In genomic region chr2:174485045-174485444, GRCh38 we compare ENCODE assay signal across 7 cellular contexts. TPM values are rescaled to one million over a fixed set of nuclear protein-coding genes. Genes with fewer than 3 reads are reported as not detected.
A peak's percentile ranks its signal among the peaks of the same experiment; 100 is the strongest.
DNase-seq lines count a peak whose midpoint lies in the region; ATAC-seq and TF ChIP-seq lines count a peak whose summit lies in the region.
"Not testable (repeated sequence)": the region's sequence is repeated elsewhere in the genome, so short reads cannot be mapped to it uniquely, and the experiment has no call there.

No MANE protein-coding gene starts in this region.

- H3K27ac Mint-ChIP-seq in HFFc6; activated CD4-positive, alpha-beta T cell treated with anti-CD3 and anti-CD28 coated beads, Interleukin-2, amount 10 ng/mL, durations not matched to agents 24 days and 14 days; activated T-helper 2 cell treated with anti-CD3 and anti-CD28 coated beads, Interferon-gamma antibody, Interleukin-2, Interleukin-4, amounts not matched to agents 10 μg/mL and 5 μg/mL and 100 μg/mL, durations not matched to agents 14 hours and 24 hours and 36 hours: not testable (repeated sequence)
- peak overlapping the region in 1 of 2 donors; percentile 77 for H3K27ac Mint-ChIP-seq in natural killer cell treated with Interleukin-12 subunit alpha and Interleukin-12 subunit beta and Interleukin-15 and Interleukin-18, amount 100 ng/mL, for 72 hours
- H3K27ac Mint-ChIP-seq in stimulated activated naive CD8-positive, alpha-beta T cell treated with anti-CD3 and anti-CD28 coated beads, Interleukin-15, Interleukin-2, amounts not matched to agents 100 ng/mL and 50 ng/mL, for 24 hours, result peak overlapping the region; percentile 34

- H3K4me1 Mint-ChIP-seq in HFFc6 (ENCODE audit: low read depth), result peaks cover 18% of the 10 kb centered on the region
- peaks cover 36% of the 10 kb centered on the region for H3K4me1 Mint-ChIP-seq in activated CD4-positive, alpha-beta T cell treated with anti-CD3 and anti-CD28 coated beads, Interleukin-2, amount 10 ng/mL, durations not matched to agents 24 days and 14 days
- peaks cover 36% of the 10 kb centered on the region for H3K4me1 Mint-ChIP-seq in activated T-helper 2 cell treated with anti-CD3 and anti-CD28 coated beads, Interferon-gamma antibody, Interleukin-2, Interleukin-4, amounts not matched to agents 10 μg/mL and 5 μg/mL and 100 μg/mL, durations not matched to agents 14 hours and 24 hours and 36 hours (ENCODE audit: low read depth)
- H3K4me1 Mint-ChIP-seq in natural killer cell treated with Interleukin-12 subunit alpha and Interleukin-12 subunit beta and Interleukin-15 and Interleukin-18, amount 100 ng/mL, for 72 hours (ENCODE audit: low read depth in 2 of 2), result peaks cover 21 to 24% of the 10 kb centered on the region in 2 donors
- H3K4me1 Mint-ChIP-seq in stimulated activated naive CD8-positive, alpha-beta T cell treated with anti-CD3 and anti-CD28 coated beads, Interleukin-15, Interleukin-2, amounts not matched to agents 100 ng/mL and 50 ng/mL, for 24 hours (ENCODE audit: low read depth), result peaks cover 48% of the 10 kb centered on the region

- H3K9me3 ChIP-seq in colonic mucosa, heart right ventricle: not testable (repeated sequence)

- DNase-seq in HFFc6; activated T-helper 2 cell treated with anti-CD3 and anti-CD28 coated beads, Interferon-gamma antibody, Interleukin-2, Interleukin-4, amounts not matched to agents 10 μg/mL and 5 μg/mL and 100 μg/mL, durations not matched to agents 14 hours and 24 hours and 36 hours (ENCODE audit: low spot score); colonic mucosa; heart right ventricle; natural killer cell treated with Interleukin-12 subunit alpha and Interleukin-12 subunit beta and Interleukin-15 and Interleukin-18, amount 100 ng/mL, for 72 hours (ENCODE audit: low spot score): not testable (repeated sequence)
- DNase-seq in activated CD4-positive, alpha-beta T cell treated with anti-CD3 and anti-CD28 coated beads, Interleukin-2, amount 10 ng/mL, durations not matched to agents 24 days and 14 days, result peak; percentile 55

- not testable (repeated sequence) for H3K27me3 ChIP-seq in colonic mucosa, heart right ventricle

- 0 out of 2 replicates have a peak overlapping the region, but pooled peaks have one; percentile 25 for H3K4me3 Mint-ChIP-seq in HFFc6
- peak overlapping the region; percentile 95 for H3K4me3 Mint-ChIP-seq in activated CD4-positive, alpha-beta T cell treated with anti-CD3 and anti-CD28 coated beads, Interleukin-2, amount 10 ng/mL, durations not matched to agents 24 days and 14 days
- peak overlapping the region; percentile 49 for H3K4me3 Mint-ChIP-seq in activated T-helper 2 cell treated with anti-CD3 and anti-CD28 coated beads, Interferon-gamma antibody, Interleukin-2, Interleukin-4, amounts not matched to agents 10 μg/mL and 5 μg/mL and 100 μg/mL, durations not matched to agents 14 hours and 24 hours and 36 hours (ENCODE audit: low read depth)
- peak overlapping the region; percentile 58 for H3K4me3 Mint-ChIP-seq in natural killer cell treated with Interleukin-12 subunit alpha and Interleukin-12 subunit beta and Interleukin-15 and Interleukin-18, amount 100 ng/mL, for 72 hours
- peak overlapping the region; percentile 96 for H3K4me3 Mint-ChIP-seq in stimulated activated naive CD8-positive, alpha-beta T cell treated with anti-CD3 and anti-CD28 coated beads, Interleukin-15, Interleukin-2, amounts not matched to agents 100 ng/mL and 50 ng/mL, for 24 hours

- not testable (repeated sequence) for H3K27me3 Mint-ChIP-seq in HFFc6 (ENCODE audit: insufficient read depth); activated CD4-positive, alpha-beta T cell treated with anti-CD3 and anti-CD28 coated beads, Interleukin-2, amount 10 ng/mL, durations not matched to agents 24 days and 14 days; activated T-helper 2 cell treated with anti-CD3 and anti-CD28 coated beads, Interferon-gamma antibody, Interleukin-2, Interleukin-4, amounts not matched to agents 10 μg/mL and 5 μg/mL and 100 μg/mL, durations not matched to agents 14 hours and 24 hours and 36 hours (ENCODE audit: low read depth); natural killer cell treated with Interleukin-12 subunit alpha and Interleukin-12 subunit beta and Interleukin-15 and Interleukin-18, amount 100 ng/mL, for 72 hours; stimulated activated naive CD8-positive, alpha-beta T cell treated with anti-CD3 and anti-CD28 coated beads, Interleukin-15, Interleukin-2, amounts not matched to agents 100 ng/mL and 50 ng/mL, for 24 hours

- not testable (repeated sequence) for H3K4me1 ChIP-seq in colonic mucosa
- peaks cover 0 to 26% (median 10%) of the 10 kb centered on the region in 9 donors for H3K4me1 ChIP-seq in heart right ventricle

- not testable (repeated sequence) for H3K36me3 ChIP-seq in colonic mucosa
- peaks cover 0 to 29% (median 5%) of the 10 kb centered on the region in 9 donors for H3K36me3 ChIP-seq in heart right ventricle

- TF ChIP-seq CTCF in HFFc6 (IDR thresholded peaks at IDR 0.05); colonic mucosa (IDR thresholded peaks at IDR 0.05); heart right ventricle (IDR thresholded peaks at IDR 0.05): not testable (repeated sequence)

- H3K4me3 ChIP-seq in colonic mucosa (peak overlapping the region; percentile 87), heart right ventricle (peak overlapping the region in 7 of 10 donors; percentile 73 to 99 (median 91))

- intact Hi-C loops in activated CD4-positive, alpha-beta T cell treated with anti-CD3 and anti-CD28 coated beads, Interleukin-2, amount 10 ng/mL, durations not matched to agents 24 days and 14 days (cut with micrococcal nuclease), result loop anchor here (1.0 to 10.0 kb wide), 3 partner anchors 19 to 520 kb away; partner anchors contain the start of gene SP3
- intact Hi-C loops in activated T-helper 2 cell treated with anti-CD3 and anti-CD28 coated beads, Interferon-gamma antibody, Interleukin-2, Interleukin-4, amounts not matched to agents 10 μg/mL and 5 μg/mL and 100 μg/mL, durations not matched to agents 14 hours and 24 hours and 36 hours (cut with micrococcal nuclease), result loop anchor here (5.0 to 10.0 kb wide), 4 partner anchors 238 to 1128 kb away; partner anchors contain the start of genes ATF2, OLA1 and SP3
- intact Hi-C loops in colonic mucosa (cut with DNase I), result not testable (repeated sequence)
- intact Hi-C loops in heart right ventricle (cut with DNase I), result loop anchor here in 3 of 10 donors (5.0 to 10.0 kb wide), 3 partner anchors 77 to 117 kb away; partner anchors contain the start of gene WIPF1 (in 1 of the 3)

- not testable (repeated sequence) for H3K9ac ChIP-seq in colonic mucosa (ENCODE audit: low read depth in 2 of 2, low read length in 2 of 2)

- not testable (repeated sequence) for ATAC-seq in heart right ventricle; natural killer cell treated with Interleukin-12 subunit alpha and Interleukin-12 subunit beta and Interleukin-15 and Interleukin-18, amount 100 ng/mL, for 72 hours

- H3K36me3 Mint-ChIP-seq in HFFc6 (ENCODE audit: low read depth); activated T-helper 2 cell treated with anti-CD3 and anti-CD28 coated beads, Interferon-gamma antibody, Interleukin-2, Interleukin-4, amounts not matched to agents 10 μg/mL and 5 μg/mL and 100 μg/mL, durations not matched to agents 14 hours and 24 hours and 36 hours (ENCODE audit: low read depth); natural killer cell treated with Interleukin-12 subunit alpha and Interleukin-12 subunit beta and Interleukin-15 and Interleukin-18, amount 100 ng/mL, for 72 hours: not testable (repeated sequence)
- peaks cover 14% of the 10 kb centered on the region for H3K36me3 Mint-ChIP-seq in activated CD4-positive, alpha-beta T cell treated with anti-CD3 and anti-CD28 coated beads, Interleukin-2, amount 10 ng/mL, durations not matched to agents 24 days and 14 days (ENCODE audit: low read depth)
- peaks cover 18% of the 10 kb centered on the region for H3K36me3 Mint-ChIP-seq in stimulated activated naive CD8-positive, alpha-beta T cell treated with anti-CD3 and anti-CD28 coated beads, Interleukin-15, Interleukin-2, amounts not matched to agents 100 ng/mL and 50 ng/mL, for 24 hours (ENCODE audit: low read depth)

- H3K27ac ChIP-seq in colonic mucosa, heart right ventricle: not testable (repeated sequence)

- H3K9me3 Mint-ChIP-seq in HFFc6; activated CD4-positive, alpha-beta T cell treated with anti-CD3 and anti-CD28 coated beads, Interleukin-2, amount 10 ng/mL, durations not matched to agents 24 days and 14 days; activated T-helper 2 cell treated with anti-CD3 and anti-CD28 coated beads, Interferon-gamma antibody, Interleukin-2, Interleukin-4, amounts not matched to agents 10 μg/mL and 5 μg/mL and 100 μg/mL, durations not matched to agents 14 hours and 24 hours and 36 hours; natural killer cell treated with Interleukin-12 subunit alpha and Interleukin-12 subunit beta and Interleukin-15 and Interleukin-18, amount 100 ng/mL, for 72 hours; stimulated activated naive CD8-positive, alpha-beta T cell treated with anti-CD3 and anti-CD28 coated beads, Interleukin-15, Interleukin-2, amounts not matched to agents 100 ng/mL and 50 ng/mL, for 24 hours: not testable (repeated sequence)

- WGBS in heart right ventricle, 2 donors, result 86 to 90% methylated on average over 9 of the region's 9 CpGs

RNA-seq across cellular contexts. Expression of gene GPR155, which starts 1.8 kb away (rescaled TPM):
- 1 to 10 TPM; 3.2 to 8.3 (median 4.4) TPM for total RNA-seq in HFFc6 (2021; fragmentation: NEBNext Ultra II Directional; extraction: Animal tissue kit (Norgen Biotek cat#: 25700))
- 3.1 and 3.6 TPM in 2 replicates for total RNA-seq in activated CD4-positive, alpha-beta T cell treated with anti-CD3 and anti-CD28 coated beads, Interleukin-2, amount 10 ng/mL, durations not matched to agents 24 days and 14 days
- total RNA-seq in activated T-helper 2 cell treated with anti-CD3 and anti-CD28 coated beads, Interferon-gamma antibody, Interleukin-2, Interleukin-4, amounts not matched to agents 10 μg/mL and 5 μg/mL and 100 μg/mL, durations not matched to agents 14 hours and 24 hours and 36 hours, result 0.94 and 1.1 TPM in 2 replicates
- 1 to 10 TPM; 1.3 to 4.0 TPM for total RNA-seq in colonic mucosa
- total RNA-seq in heart right ventricle, result 10 to 100 TPM; 10.7 to 17.9 (median 14.6) TPM
- 1 to 10 TPM; 2.3 to 4.8 TPM for polyA plus RNA-seq in heart right ventricle
- 1 to 10 TPM; 3.2 to 3.6 TPM for total RNA-seq in natural killer cell treated with Interleukin-12 subunit alpha and Interleukin-12 subunit beta and Interleukin-15 and Interleukin-18, amount 100 ng/mL, for 72 hours

Comparison
In these comparisons a context has a peak if more than half of its experiments do, and no peak if none do; other contexts are left out.
1. H3K4me3 Mint-ChIP-seq: peak in every context shown above with its lines; median percentile 96 in stimulated activated naive CD8-positive, alpha-beta T cell treated with anti-CD3 and anti-CD28 coated beads, Interleukin-15, Interleukin-2, amounts not matched to agents 100 ng/mL and 50 ng/mL, for 24 hours; 95 in activated CD4-positive, alpha-beta T cell treated with anti-CD3 and anti-CD28 coated beads, Interleukin-2, amount 10 ng/mL, durations not matched to agents 24 days and 14 days; 58 in natural killer cell treated with Interleukin-12 subunit alpha and Interleukin-12 subunit beta and Interleukin-15 and Interleukin-18, amount 100 ng/mL, for 72 hours; 49 in activated T-helper 2 cell treated with anti-CD3 and anti-CD28 coated beads, Interferon-gamma antibody, Interleukin-2, Interleukin-4, amounts not matched to agents 10 μg/mL and 5 μg/mL and 100 μg/mL, durations not matched to agents 14 hours and 24 hours and 36 hours; 25 in HFFc6.